34 cellular contexts compared by ENCODE assay signal in the genomic region with DNA sequence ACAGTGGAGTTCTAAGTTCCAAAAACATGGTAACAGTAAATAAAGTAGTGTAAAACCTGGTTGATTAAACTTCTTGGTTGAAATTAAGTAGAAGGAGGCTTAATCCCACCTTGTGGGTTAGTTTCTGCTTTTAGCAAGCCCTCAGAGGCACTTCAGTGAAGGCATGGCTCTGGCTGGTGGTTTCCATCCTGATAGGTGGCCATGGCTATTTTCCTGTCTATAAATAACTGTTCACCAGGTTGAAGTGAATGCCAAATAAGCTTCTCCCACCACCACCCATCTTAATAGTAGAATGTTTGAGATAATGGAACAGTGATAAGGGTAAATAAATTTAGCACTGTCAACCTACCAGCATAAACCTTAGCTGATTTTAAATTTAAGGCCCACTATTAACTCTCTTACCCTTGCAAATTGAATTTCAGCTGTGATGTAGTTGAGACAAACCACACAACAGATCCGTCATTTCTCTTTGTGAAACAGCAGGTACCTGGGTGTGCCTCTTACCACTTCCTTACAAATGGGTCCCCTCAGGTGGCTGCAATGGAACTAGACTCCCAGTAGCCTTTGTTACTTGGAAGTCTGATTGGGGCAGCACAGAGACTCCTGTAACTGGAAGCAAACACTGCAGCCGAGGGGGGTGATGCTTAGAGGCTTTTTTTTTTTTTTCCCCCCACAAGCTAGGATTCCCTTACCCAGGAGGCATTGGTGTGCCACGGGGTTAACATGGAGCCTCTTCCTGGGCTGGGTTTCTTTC. TPM values are rescaled to one million over a fixed set of nuclear protein-coding genes. Genes with fewer than 3 reads are reported as not detected.
A peak's percentile ranks its signal among the peaks of the same experiment; 100 is the strongest.
DNase-seq lines count a peak whose midpoint lies in the region; ATAC-seq and TF ChIP-seq lines count a peak whose summit lies in the region.
"Had no signal": no experiment of that assay in that cellular context is flagged by ENCODE, and none has a peak within 500 bp of the region (broad histone marks: within the 10 kb centered on the region; RNA-seq: fewer than 3 reads in every experiment).

No MANE protein-coding gene starts in this region.

- H3K4me3 ChIP-seq in CD4-positive, CD25-positive, alpha-beta regulatory T cell (ENCODE audit: low read depth, low read length), result peak overlapping the region; percentile 38
- H3K4me3 ChIP-seq in HEK293 (ENCODE audit: low read depth, low read length), result no peak overlapping the region
- no peak overlapping the region for H3K4me3 ChIP-seq in heart right ventricle
- no peak overlapping the region for H3K4me3 ChIP-seq in Caco-2 (ENCODE audit: low read depth, low read length)
- H3K4me3 ChIP-seq: GM23338, hepatocyte, mucosa of descending colon had no signal

- H3K27me3 Mint-ChIP-seq in CD4-positive, CD25-positive, alpha-beta regulatory T cell, result peaks cover 4% of the 10 kb centered on the region
- H3K27me3 Mint-ChIP-seq in activated CD8-positive, alpha-beta T cell treated with anti-CD3 and anti-CD28 coated beads for 36 hours, result no peaks in the 10 kb centered on the region
- no peaks in the 10 kb centered on the region for H3K27me3 Mint-ChIP-seq in Caco-2 (ENCODE audit: insufficient read depth, unreplicated experiment)
- H3K27me3 Mint-ChIP-seq: B cell; central memory CD8-positive, alpha-beta T cell; type B pancreatic cell had no signal

- CTCF ChIA-PET in HEK293 (lab: Yijun Ruan, JAX) (no interaction called here), Caco-2 (lab: Charles Lee) (no interaction called here)
- CTCF ChIA-PET in activated CD8-positive, alpha-beta T cell treated with anti-CD3 and anti-CD28 coated beads for 36 hours (lab: Charles Lee), result no interaction called here

- H3K27ac ChIP-seq in CD4-positive, CD25-positive, alpha-beta regulatory T cell (ENCODE audit: insufficient read depth, low read length, poor library complexity, severe bottlenecking), result peak overlapping the region; percentile 65
- H3K27ac ChIP-seq in HEK293 (ENCODE audit: extremely low read depth, low read depth, low read length) (no peak overlapping the region), heart right ventricle (peak overlapping the region in 8 of 10 donors; percentile 35 to 72 (median 55))
- H3K27ac ChIP-seq: foreskin keratinocyte, hepatocyte had no signal

- no peaks in the 10 kb centered on the region for H3K27me3 ChIP-seq in CD4-positive, CD25-positive, alpha-beta regulatory T cell (ENCODE audit: control insufficient read depth, insufficient read depth, low read length)
- H3K27me3 ChIP-seq in heart right ventricle, result no peaks in the 10 kb centered on the region
- no peaks in the 10 kb centered on the region for H3K27me3 ChIP-seq in Caco-2 (replicated peaks; ENCODE audit: control insufficient read depth, insufficient read depth, low read length)
- H3K27me3 ChIP-seq: foreskin keratinocyte, hepatocyte had no signal

- 49 to 60% methylated on average over 3 of the region's 3 CpGs for WGBS in heart right ventricle, 2 donors

- H3K4me1 Mint-ChIP-seq in CD4-positive, CD25-positive, alpha-beta regulatory T cell, result peaks cover 21 to 48% (median 30%) of the 10 kb centered on the region in 4 donors
- H3K4me1 Mint-ChIP-seq in activated CD8-positive, alpha-beta T cell treated with anti-CD3 and anti-CD28 coated beads for 36 hours (ENCODE audit: low read depth), result peaks cover 20% of the 10 kb centered on the region
- H3K4me1 Mint-ChIP-seq in Caco-2 (ENCODE audit: low read depth, unreplicated experiment), result no peaks in the 10 kb centered on the region

- H3K36me3 ChIP-seq in CD4-positive, CD25-positive, alpha-beta regulatory T cell (ENCODE audit: control insufficient read depth, insufficient read depth, low read length), result no peaks in the 10 kb centered on the region
- H3K36me3 ChIP-seq in HEK293 (ENCODE audit: control insufficient read depth in 2 of 2, insufficient read depth in 1 of 2, low read length in 2 of 2) (no peaks in the 10 kb centered on the region), heart right ventricle (no peaks in the 10 kb centered on the region), Caco-2 (ENCODE audit: control insufficient read depth, insufficient read depth, low read length) (no peaks in the 10 kb centered on the region)

- no TSS peak for BruUV-seq in Caco-2 (replicated peaks; lab: Mats Ljungman, UMichigan)

- ATAC-seq in CD4-positive, CD25-positive, alpha-beta regulatory T cell (ENCODE audit: low read depth in 2 of 2), result peak; percentile 55 to 60
- peak; percentile 39 for ATAC-seq in activated CD8-positive, alpha-beta T cell treated with anti-CD3 and anti-CD28 coated beads for 36 hours
- ATAC-seq in heart right ventricle (peak in 7 of 8 donors; percentile 46 to 89 (median 72)), GM18517 (IDR thresholded peaks at IDR 0.05; ENCODE audit: unreplicated experiment) (no peak), GM21381 (IDR thresholded peaks at IDR 0.05; ENCODE audit: unreplicated experiment) (no peak)
- ATAC-seq: esophagus mucosa, foreskin keratinocyte, GM23338, mucosa of descending colon, PC-3, SK-N-SH treated with all-trans-retinoic acid at 6 μM for 48 hours had no signal

- DNase-seq in CD4-positive, CD25-positive, alpha-beta regulatory T cell, result peak in 2 of 3 donors; percentile 3 to 66
- peak; percentile 3 for DNase-seq in activated CD8-positive, alpha-beta T cell treated with anti-CD3 and anti-CD28 coated beads for 36 hours
- DNase-seq in heart right ventricle (no peak), GOT3 (lab: John Stamatoyannopoulos, UW) (no peak), Caco-2 (no peak)
- DNase-seq: ACHN; activated CD4-positive, alpha-beta T cell treated with anti-CD3 and anti-CD28 coated beads for 1 hour; activated effector memory CD4-positive, alpha-beta T cell treated with anti-CD3 and anti-CD28 coated beads, Interleukin-2, amount 50 U/mL, for 16 hours; activated T-cell treated with anti-CD3 and anti-CD28 coated beads, Interleukin-2, amount 50 U/mL, for 1 hour; dermis blood vessel endothelial cell; DMS153; endodermal cell; foreskin keratinocyte; KBM-7; kidney glomerular epithelial cell; mucosa of descending colon; NCI-H1092; NCI-H1694 treated with DMSO at 0.1 percent for 48 hours; NCI-H446 treated with DMSO at 0.1 percent for 48 hours; PC-3; stimulated activated CD4-positive, alpha-beta T cell treated with anti-CD3 and anti-CD28 coated beads, Interleukin-15, amount 100 ng/mL, for 24 hours; stimulated activated CD4-positive, alpha-beta T cell treated with anti-CD3 and anti-CD28 coated beads, Interleukin-4, amount 100 ng/mL, for 4 hours; substantia nigra had no signal

- intact Hi-C loops in activated CD8-positive, alpha-beta T cell treated with anti-CD3 and anti-CD28 coated beads for 36 hours (cut with micrococcal nuclease), result no loop called here
- intact Hi-C loops in heart right ventricle (cut with DNase I), result no loop called here
- intact Hi-C loops in Caco-2 (cut with micrococcal nuclease; ENCODE audit: unreplicated experiment), result no loop called here

- no peaks in the 10 kb centered on the region for H3K9me3 ChIP-seq in CD4-positive, CD25-positive, alpha-beta regulatory T cell (ENCODE audit: control insufficient read depth in 2 of 2, low read length in 2 of 2)
- H3K9me3 ChIP-seq in HEK293 (ENCODE audit: control insufficient read depth, insufficient read depth, low read depth, low read length) (no peaks in the 10 kb centered on the region), heart right ventricle (peaks cover 0 to 6% (median 0%) of the 10 kb centered on the region in 11 donors), Caco-2 (no peaks in the 10 kb centered on the region)
- H3K9me3 ChIP-seq: mucosa of descending colon had no signal

- POLR2A ChIA-PET in HEK293 (lab: Yijun Ruan, JAX), result no interaction called here
- POLR2A ChIA-PET in activated CD8-positive, alpha-beta T cell treated with anti-CD3 and anti-CD28 coated beads for 36 hours (lab: Charles Lee), result no interaction called here
- POLR2A ChIA-PET in Caco-2 (lab: Charles Lee), result no interaction called here

- no peak for TF ChIP-seq CTCF in HEK293 (tag by site-specific recombination; IDR thresholded peaks at IDR 0.05)
- TF ChIP-seq CTCF in activated CD8-positive, alpha-beta T cell treated with anti-CD3 and anti-CD28 coated beads for 36 hours (IDR thresholded peaks at IDR 0.05), result no peak
- TF ChIP-seq CTCF in heart right ventricle (IDR thresholded peaks at IDR 0.05), result no peak
- no peak for TF ChIP-seq CTCF in Caco-2 (IDR thresholded peaks at IDR 0.05; ENCODE audit: insufficient read depth in 1 of 2, low read depth in 1 of 2, low read length in 1 of 2, severe bottlenecking in 1 of 2, unreplicated experiment in 1 of 2)

- H3K36me3 Mint-ChIP-seq in CD4-positive, CD25-positive, alpha-beta regulatory T cell, result peaks cover 8% of the 10 kb centered on the region
- no peaks in the 10 kb centered on the region for H3K36me3 Mint-ChIP-seq in activated CD8-positive, alpha-beta T cell treated with anti-CD3 and anti-CD28 coated beads for 36 hours (ENCODE audit: low read depth)
- H3K36me3 Mint-ChIP-seq in Caco-2 (ENCODE audit: insufficient read depth, unreplicated experiment), result no peaks in the 10 kb centered on the region

- H3K27ac Mint-ChIP-seq in CD4-positive, CD25-positive, alpha-beta regulatory T cell, result peak overlapping the region in 2 of 3 donors; percentile 34 to 77
- no peak overlapping the region for H3K27ac Mint-ChIP-seq in activated CD8-positive, alpha-beta T cell treated with anti-CD3 and anti-CD28 coated beads for 36 hours
- H3K27ac Mint-ChIP-seq in Caco-2 (ENCODE audit: unreplicated experiment), result no peak overlapping the region
- H3K27ac Mint-ChIP-seq: B cell, endodermal cell, GM23338, nephron, type B pancreatic cell had no signal

- peak overlapping the region in 1 of 4 donors; percentile 51 for H3K4me3 Mint-ChIP-seq in CD4-positive, CD25-positive, alpha-beta regulatory T cell
- no peak overlapping the region for H3K4me3 Mint-ChIP-seq in activated CD8-positive, alpha-beta T cell treated with anti-CD3 and anti-CD28 coated beads for 36 hours
- H3K4me3 Mint-ChIP-seq in Caco-2 (ENCODE audit: unreplicated experiment), result no peak overlapping the region
- H3K4me3 Mint-ChIP-seq: B cell; central memory CD8-positive, alpha-beta T cell; endodermal cell; GM23338; nephron; type B pancreatic cell had no signal

- peaks cover 0 to 3% (median 0%) of the 10 kb centered on the region in 7 donors for H3K9me3 Mint-ChIP-seq in CD4-positive, CD25-positive, alpha-beta regulatory T cell
- H3K9me3 Mint-ChIP-seq in activated CD8-positive, alpha-beta T cell treated with anti-CD3 and anti-CD28 coated beads for 36 hours, result no peaks in the 10 kb centered on the region
- H3K9me3 Mint-ChIP-seq in Caco-2 (ENCODE audit: unreplicated experiment), result no peaks in the 10 kb centered on the region
- H3K9me3 Mint-ChIP-seq: central memory CD8-positive, alpha-beta T cell; GM23338; type B pancreatic cell had no signal

- H3K4me1 ChIP-seq in CD4-positive, CD25-positive, alpha-beta regulatory T cell (ENCODE audit: control insufficient read depth, insufficient read depth, low read length, poor library complexity, severe bottlenecking), result peaks cover 10% of the 10 kb centered on the region
- no peaks in the 10 kb centered on the region for H3K4me1 ChIP-seq in HEK293 (ENCODE audit: control insufficient read depth, insufficient read depth, low read length)
- H3K4me1 ChIP-seq in heart right ventricle, result peaks cover 5 to 80% (median 71%) of the 10 kb centered on the region in 9 donors
- H3K4me1 ChIP-seq in Caco-2, result no peaks in the 10 kb centered on the region
- H3K4me1 ChIP-seq: foreskin keratinocyte had no signal

RNA-seq across cellular contexts. Expression of gene DAAM1, which starts 41.4 kb away (rescaled TPM):
- 36.5 TPM for total RNA-seq in CD4-positive, CD25-positive, alpha-beta regulatory T cell
- polyA plus RNA-seq in CD4-positive, CD25-positive, alpha-beta regulatory T cell, result 10 to 100 TPM in 3 of 4 donors, 1 to 10 TPM in 1; 6.1 to 13.9 (median 11.0) TPM
- 1 to 10 TPM; 7.2 to 9.9 TPM for total RNA-seq in activated CD8-positive, alpha-beta T cell treated with anti-CD3 and anti-CD28 coated beads for 36 hours
- total RNA-seq in heart right ventricle (100 to 1,000 TPM in 1 of 10 donors, 10 to 100 TPM in 9; 72.3 to 102 (median 77.7) TPM), Caco-2 (2022) (35.3 and 37.3 TPM in 2 replicates)
- polyA plus RNA-seq in heart right ventricle, result 10 to 100 TPM; 22.8 to 30.4 TPM

Comparison
In these comparisons a context has a peak if more than half of its experiments do, and no peak if none do; other contexts are left out.
1. ATAC-seq: peak in CD4-positive, CD25-positive, alpha-beta regulatory T cell (2 of 2), activated CD8-positive, alpha-beta T cell treated with anti-CD3 and anti-CD28 coated beads for 36 hours (single experiment) and heart right ventricle (7 of 8); none in GM18517 (single experiment) and GM21381 (single experiment).
2. DNase-seq: peak in CD4-positive, CD25-positive, alpha-beta regulatory T cell (2 of 3) and activated CD8-positive, alpha-beta T cell treated with anti-CD3 and anti-CD28 coated beads for 36 hours (single experiment); none in heart right ventricle (0 of 2), GOT3 (single experiment) and Caco-2 (0 of 2).
3. H3K27ac Mint-ChIP-seq: peak in CD4-positive, CD25-positive, alpha-beta regulatory T cell (2 of 3); none in activated CD8-positive, alpha-beta T cell treated with anti-CD3 and anti-CD28 coated beads for 36 hours (single experiment) and Caco-2 (single experiment).